Comparison of ENCODE assay signal across 21 cellular contexts in genomic region chr2:10775831-10776230, GRCh38. TPM values are rescaled to one million over a fixed set of nuclear protein-coding genes. Genes with fewer than 3 reads are reported as not detected.
A peak's percentile ranks its signal among the peaks of the same experiment; 100 is the strongest.
DNase-seq lines count a peak whose midpoint lies in the region; ATAC-seq, FAIRE-seq and TF ChIP-seq lines count a peak whose summit lies in the region.
"Had no signal": no experiment of that assay in that cellular context is flagged by ENCODE, and none has a peak within 500 bp of the region (broad histone marks: within the 10 kb centered on the region; RNA-seq: fewer than 3 reads in every experiment).

No MANE protein-coding gene starts in this region.

- H4K20me1 ChIP-seq in K562 (replicated peaks; ENCODE audit: control insufficient read depth, insufficient read depth, low read length) = peaks cover 26% of the 10 kb centered on the region

- CTCF ChIA-PET in K562 (lab: Yijun Ruan, JAX; ENCODE audit: low intra/inter-chr PET ratio) (no interaction called here), T-cell (lab: Charles Lee) (no interaction called here)

- 68% methylated on average over 13 of the region's 13 CpGs for WGBS in K562 (ENCODE audit: insufficient coverage, low coverage, missing lambda C conversion rate)
- 90 to 98% (median 95%) methylated on average over 6 to 13 of the region's 13 CpGs for WGBS in spleen, 5 donors

- POLR2A ChIA-PET in K562 (lab: Yijun Ruan, JAX) (interaction anchor here (0.6 to 0.8 kb wide), 3 partner anchors 13 to 1018 kb away, joined by 3 read pairs; no protein-coding TSS in a partner anchor), T-cell (lab: Charles Lee) (no interaction called here)

- H3K4me1 Mint-ChIP-seq in nephron progenitor cell = peaks cover 28% of the 10 kb centered on the region
- H3K4me1 Mint-ChIP-seq in T-cell = no peaks in the 10 kb centered on the region
- H3K4me1 Mint-ChIP-seq: CD14-positive monocyte had no signal

- TF ChIP-seq POLR2A in K562 (conservative IDR thresholded peaks at IDR 0.05) (no peak), spleen (IDR thresholded peaks at IDR 0.05) (no peak)

- no peak overlapping the region for H3K4me3 ChIP-seq in K562
- no peak overlapping the region for H3K4me3 ChIP-seq in spleen
- H3K4me3 ChIP-seq: Peyer's patch, SJCRH30 had no signal

- H3K27me3 Mint-ChIP-seq in nephron progenitor cell (ENCODE audit: low read depth, poor library complexity) (peaks cover 6% of the 10 kb centered on the region), T-cell (no peaks in the 10 kb centered on the region)

- H3K4me2 ChIP-seq in K562 (ENCODE audit: insufficient read depth, low read length) = no peak overlapping the region

- FAIRE-seq in K562 (lab: Jason Lieb, UNC) = no peak
- FAIRE-seq: D721Med had no signal

- H3K4me1 ChIP-seq in K562 (replicated peaks in 1 of 2; ENCODE audit: control insufficient read depth in 2 of 2, insufficient read depth in 2 of 2, low read length in 2 of 2) (peaks cover 0 to 35% of the 10 kb centered on the region in 2 experiments; a peak in 2 of 5 replicates), spleen (peaks cover 0 to 5% (median 0%) of the 10 kb centered on the region in 6 donors)
- H3K4me1 ChIP-seq: Peyer's patch had no signal

- no peak overlapping the region for H2AFZ ChIP-seq in K562 (ENCODE audit: low read depth, low read length)

- intact Hi-C loops in K562 (cut with micrococcal nuclease) (no loop called here), spleen (cut with DNase I; ENCODE audit: low total_unique reads) (no loop called here)

- DNase-seq in activated effector memory CD4-positive, alpha-beta T cell treated with anti-CD3 and anti-CD28 coated beads, Interleukin-2, amount 50 U/mL, for 16 hours = peak; percentile 50
- DNase-seq in activated effector memory CD4-positive, alpha-beta T cell treated with Interleukin-2 at 50 U/mL for 16 hours = no peak
- DNase-seq in K562 (ENCODE audit: extremely low read depth in 1 of 4, low spot score in 3 of 4) = no peak
- DNase-seq in nephron progenitor cell = no peak
- peak; percentile 64 for DNase-seq in spleen
- DNase-seq in T-cell = no peak
- no peak for DNase-seq in NCI-H446 treated with DMSO at 0.1 percent for 48 hours (lab: John Stamatoyannopoulos, UW)
- DNase-seq: AML-193, DMS53, GDM1, NCI-H1105, NCI-H146, NCI-H2081 treated with DMSO at 0.1 percent for 48 hours, NCI-H526, SJCRH30 had no signal

- BruUV-seq in K562 (replicated peaks; lab: Mats Ljungman, UMichigan) = no TSS peak

- H3K9me1 ChIP-seq in K562 (ENCODE audit: control insufficient read depth, insufficient read depth, low read length) = no peaks in the 10 kb centered on the region

- TF ChIP-seq CTCF in K562 (IDR thresholded peaks at IDR 0.05 in 2 of 3, conservative IDR thresholded peaks at IDR 0.05 in 1 of 3; ENCODE audit: insufficient read depth in 2 of 3, low read depth in 1 of 3, low read length in 3 of 3) (no peak), nephron progenitor cell (IDR thresholded peaks at IDR 0.05) (no peak), spleen (IDR thresholded peaks at IDR 0.05 in 8 of 11, conservative IDR thresholded peaks at IDR 0.05 in 3 of 11) (no peak)

- no peaks in the 10 kb centered on the region for H3K9me3 ChIP-seq in K562 (replicated peaks; ENCODE audit: control insufficient read depth, insufficient read depth, low read depth, low read length)
- no peaks in the 10 kb centered on the region for H3K9me3 ChIP-seq in spleen
- H3K9me3 ChIP-seq: Peyer's patch, SJCRH30 had no signal

- ATAC-seq in K562 = no peak
- no peak for ATAC-seq in T-cell (replicated peaks in 1 of 4)
- ATAC-seq in GM21367 (IDR thresholded peaks at IDR 0.05; ENCODE audit: unreplicated experiment) = no peak

- in situ Hi-C loops in K562 (cut with MboI) = no loop called here

- H3K9ac ChIP-seq in K562 (ENCODE audit: insufficient read depth in 1 of 2, low read depth in 2 of 2, low read length in 2 of 2) = no peak overlapping the region

- H3K9me3 Mint-ChIP-seq in nephron progenitor cell (no peaks in the 10 kb centered on the region), T-cell (no peaks in the 10 kb centered on the region)

- H3K36me3 Mint-ChIP-seq in nephron progenitor cell (ENCODE audit: low read depth) (peaks cover 15% of the 10 kb centered on the region), T-cell (peaks cover 10% of the 10 kb centered on the region)

- no peaks in the 10 kb centered on the region for H3K79me2 ChIP-seq in K562 (ENCODE audit: control insufficient read depth, insufficient read depth, low read length)

- H3K4me3 Mint-ChIP-seq in nephron progenitor cell (no peak overlapping the region), T-cell (no peak overlapping the region)
- H3K4me3 Mint-ChIP-seq: CD14-positive monocyte had no signal

- H3K27ac Mint-ChIP-seq in nephron progenitor cell (peak overlapping the region; percentile 93), T-cell (no peak overlapping the region)

- H3K27ac ChIP-seq in K562 (ENCODE audit: extremely low read depth, low read depth, low read length) (no peak overlapping the region), spleen (no peak overlapping the region)
- H3K27ac ChIP-seq: HL-60, Peyer's patch, SJCRH30 had no signal

- no peak for TF ChIP-seq EP300 in K562 (IDR thresholded peaks at IDR 0.05; ENCODE audit: low read length)

- TF ChIP-seq RAD21 in K562 (CRISPR knock-in tag; conservative IDR thresholded peaks at IDR 0.05 in 1 of 2, IDR thresholded peaks at IDR 0.05 in 1 of 2) = no peak

- H3K36me3 ChIP-seq in K562 (ENCODE audit: control insufficient read depth, insufficient read depth, low read length) (peaks cover 16% of the 10 kb centered on the region; the same call in 1 of the 3 replicates), spleen (peaks cover 0 to 44% (median 28%) of the 10 kb centered on the region in 6 donors)

- H3K27me3 ChIP-seq in K562 (ENCODE audit: control insufficient read depth in 2 of 2, insufficient read depth in 2 of 2, low read length in 2 of 2) (peaks cover 11 to 22% of the 10 kb centered on the region in 2 experiments; a peak in 4 of 5 replicates), spleen (replicated peaks in 1 of 7) (no peaks in the 10 kb centered on the region)
- H3K27me3 ChIP-seq: Peyer's patch, SJCRH30 had no signal

TF ChIP-seq in K562, 482 proteins besides CTCF, POLR2A, EP300 and RAD21:
- TF ChIP-seq ZBTB34 (CRISPR knock-in tag; IDR thresholded peaks at IDR 0.05) (no peak), ZNF263 (CRISPR knock-in tag; IDR thresholded peaks at IDR 0.05; ENCODE audit: borderline replicate concordance) (peak; percentile 92)

RNA-seq across cellular contexts. Expression of gene PDIA6, which starts 36.8 kb away (rescaled TPM):
- 169 and 243 TPM in 2 replicates for total RNA-seq in K562 (2011; cell fraction: chromatin; rRNA removed; ENCODE audit: low replicate concordance)
- 249 and 253 TPM in 2 replicates for total RNA-seq in K562 (2011; cell fraction: nucleolus; rRNA removed)
- 314 and 381 TPM in 2 replicates for total RNA-seq in K562 (2011; cell fraction: nucleoplasm; rRNA removed)
- total RNA-seq in K562 (2014; rRNA removed) (171 and 185 TPM in 2 replicates), K562 (2014; rRNA removed; fragmentation: Illumina TruSeq; extraction: Trizol) (226 and 229 TPM in 2 replicates), K562 (2015; rRNA removed; fragmentation: Illumina TruSeq; extraction: Trizol) (226 and 233 TPM in 2 replicates), K562 (2021) (196 and 198 TPM in 2 replicates), spleen (100 to 1,000 TPM; 100 to 164 (median 131) TPM), T-cell (10 to 100 TPM; 32.6 to 72.3 (median 50.9) TPM)
- polyA plus RNA-seq in K562 (2011; rRNA removed) (184 and 234 TPM in 2 replicates), K562 (2014; fragmentation: Illumina TruSeq; extraction: Trizol) (218 and 268 TPM in 2 replicates), K562 (2014; fragmentation: Nextera tagmentation; extraction: Ambion mirVana) (100 to 1,000 TPM; 166 to 257 TPM), K562 (2014; rRNA removed) (189 and 200 TPM in 2 replicates), spleen (10 to 100 TPM; 29.7 to 60.5 (median 56.0) TPM)
- 78.8 and 175 TPM in 2 replicates for polyA plus RNA-seq in K562 (2011; cell fraction: cytosol; rRNA removed)
- 44.2 and 80.3 TPM in 2 replicates for polyA plus RNA-seq in K562 (2011; cell fraction: nucleus; rRNA removed)
- polyA plus RNA-seq in K562 (2012) = 231 and 241 TPM in 2 replicates
- polyA minus RNA-seq in K562 (2011; rRNA and poly(A)+ RNA removed) = 211 and 234 TPM in 2 replicates
- 74.0 and 79.4 TPM in 2 replicates for polyA minus RNA-seq in K562 (2011; cell fraction: cytosol; rRNA and poly(A)+ RNA removed)
- polyA minus RNA-seq in K562 (2011; cell fraction: nucleus; rRNA and poly(A)+ RNA removed) = 19.8 and 37.5 TPM in 2 replicates

RNA-seq across cellular contexts. Expression of gene ATP6V1C2, which starts 54.4 kb away (rescaled TPM):
- 0.16 TPM in 1 of 2 replicates, not detected in the other for total RNA-seq in K562 (2011; cell fraction: chromatin; rRNA removed; ENCODE audit: low replicate concordance)
- not detected in 2 replicates for total RNA-seq in K562 (2011; cell fraction: nucleolus; rRNA removed)
- total RNA-seq in K562 (2011; cell fraction: nucleoplasm; rRNA removed) = not detected in 2 replicates
- total RNA-seq in K562 (2014; rRNA removed) (not detected in 2 replicates), K562 (2014; rRNA removed; fragmentation: Illumina TruSeq; extraction: Trizol) (not detected in 2 replicates), K562 (2015; rRNA removed; fragmentation: Illumina TruSeq; extraction: Trizol) (not detected in 2 replicates), K562 (2021) (0.09 TPM in 1 of 2 replicates, not detected in the other), spleen (1 to 10 TPM in 2 of 7 donors, under 1 TPM in 2, not detected in 3; 0.23 to 9.2 (median 0.93) TPM), T-cell (under 1 TPM in 1 of 5 donors, not detected in 4; 0.36 TPM)
- polyA plus RNA-seq in K562 (2011; rRNA removed) (0.04 and 0.10 TPM in 2 replicates), K562 (2014; fragmentation: Illumina TruSeq; extraction: Trizol) (not detected in 2 replicates), K562 (2014; fragmentation: Nextera tagmentation; extraction: Ambion mirVana) (under 1 TPM; 0.28 to 0.31 TPM), K562 (2014; rRNA removed) (0.01 and 0.13 TPM in 2 replicates), spleen (under 1 TPM; 0.45 to 0.70 (median 0.54) TPM)
- polyA plus RNA-seq in K562 (2011; cell fraction: cytosol; rRNA removed) = not detected in 2 replicates
- 0.17 and 0.27 TPM in 2 replicates for polyA plus RNA-seq in K562 (2011; cell fraction: nucleus; rRNA removed)
- polyA plus RNA-seq in K562 (2012) = 1.0 and 1.5 TPM in 2 replicates
- not detected in 2 replicates for polyA minus RNA-seq in K562 (2011; rRNA and poly(A)+ RNA removed)
- polyA minus RNA-seq in K562 (2011; cell fraction: cytosol; rRNA and poly(A)+ RNA removed) = 3.1 TPM in 1 of 2 replicates, not detected in the other
- 0.40 TPM in 1 of 2 replicates, not detected in the other for polyA minus RNA-seq in K562 (2011; cell fraction: nucleus; rRNA and poly(A)+ RNA removed)
- total RNA-seq: HT-29 had no signal
- polyA plus RNA-seq: CD14-positive monocyte had no signal

Comparison
In these comparisons a context has a peak if more than half of its experiments do, and no peak if none do; other contexts are left out.
1. DNase-seq: peak in activated effector memory CD4-positive, alpha-beta T cell treated with anti-CD3 and anti-CD28 coated beads, Interleukin-2, amount 50 U/mL, for 16 hours (single experiment) and spleen (single experiment); none in activated effector memory CD4-positive, alpha-beta T cell treated with Interleukin-2 at 50 U/mL for 16 hours (single experiment), K562 (0 of 4), nephron progenitor cell (single experiment), T-cell (0 of 34) and NCI-H446 treated with DMSO at 0.1 percent for 48 hours (single experiment).